ENCODE assay signal across 8 cellular contexts in genomic region chr1:3170566-3171453, GRCh38.
DNase-seq lines count a peak whose midpoint lies in the region; ATAC-seq and TF ChIP-seq lines count a peak whose summit lies in the region.

No MANE protein-coding gene starts in this region.

- H3K79me2 ChIP-seq in smooth muscle cell (ENCODE audit: low read depth) = no peaks in the 10 kb centered on the region

- peaks cover 19% of the 10 kb centered on the region for H3K27me3 Mint-ChIP-seq in activated B cell treated with CpG ODN at 0.5 μM for 24 hours

- peak overlapping the region; percentile 38 for H3K4me3 Mint-ChIP-seq in activated B cell treated with CpG ODN at 0.5 μM for 24 hours

- no peaks in the 10 kb centered on the region for H3K36me3 ChIP-seq in smooth muscle cell (ENCODE audit: low read depth)

- no peaks in the 10 kb centered on the region for H3K9me3 Mint-ChIP-seq in activated B cell treated with CpG ODN at 0.5 μM for 24 hours

- 26% methylated on average over 37 of the region's 40 CpGs for WGBS in smooth muscle cell (ENCODE audit: low lambda C conversion rate)

- peak overlapping the region; percentile 55 for H2AFZ ChIP-seq in smooth muscle cell (ENCODE audit: low read depth)

- intact Hi-C loops in activated B cell treated with CpG ODN at 0.5 μM for 24 hours (cut with micrococcal nuclease) = no loop called here

- H3K9me3 ChIP-seq in smooth muscle cell (replicated peaks; ENCODE audit: low read depth) = no peaks in the 10 kb centered on the region

- H3K27ac Mint-ChIP-seq in activated B cell treated with CpG ODN at 0.5 μM for 24 hours = no peak overlapping the region

- peak overlapping the region; percentile 33 for H3K4me3 ChIP-seq in smooth muscle cell

- CTCF ChIA-PET in activated B cell treated with CpG ODN at 0.5 μM for 24 hours (lab: Charles Lee) = no interaction called here

- H4K20me1 ChIP-seq in smooth muscle cell (ENCODE audit: low read depth) = no peaks in the 10 kb centered on the region

- no peak for TF ChIP-seq CTCF in activated B cell treated with CpG ODN at 0.5 μM for 24 hours (IDR thresholded peaks at IDR 0.05)
- TF ChIP-seq CTCF in smooth muscle cell (IDR thresholded peaks at IDR 0.05; ENCODE audit: borderline replicate concordance, insufficient read depth, poor library complexity, severe bottlenecking) = no peak

- no peaks in the 10 kb centered on the region for H3K36me3 Mint-ChIP-seq in activated B cell treated with CpG ODN at 0.5 μM for 24 hours (ENCODE audit: low read depth)

- H3K4me2 ChIP-seq in smooth muscle cell = peak overlapping the region; percentile 83

- peaks cover 5% of the 10 kb centered on the region for H3K4me1 Mint-ChIP-seq in activated B cell treated with CpG ODN at 0.5 μM for 24 hours

- peak overlapping the region; percentile 40 for H3K9ac ChIP-seq in smooth muscle cell (ENCODE audit: low read depth)

- peak overlapping the region; percentile 67 for H3K27ac ChIP-seq in smooth muscle cell (ENCODE audit: low read depth)

- ATAC-seq in activated B cell treated with CpG ODN at 0.5 μM for 24 hours (ENCODE audit: low read depth) = no peak
- ATAC-seq in GM21447 (IDR thresholded peaks at IDR 0.05; ENCODE audit: unreplicated experiment) = no peak

- H3F3A ChIP-seq in smooth muscle cell (ENCODE audit: low read depth) = no peaks in the 10 kb centered on the region

- DNase-seq in HuH-7 (ENCODE audit: low spot score) = peak; percentile 85
- no peak for DNase-seq in activated B cell treated with CpG ODN at 0.5 μM for 24 hours
- DNase-seq in iris pigment epithelial cell (ENCODE audit: low read depth) = peak; percentile 25
- peak; percentile 64 for DNase-seq in smooth muscle cell (lab: John Stamatoyannopoulos, UW; ENCODE audit: unreplicated experiment)
- no peak for DNase-seq in NCI-H345 treated with DMSO at 0.1 percent for 48 hours (lab: John Stamatoyannopoulos, UW; ENCODE audit: unreplicated experiment)
- no peak for DNase-seq in epidermal melanocyte (ENCODE audit: insufficient read length, low spot score)
- no peak for DNase-seq in NCI-H82 (lab: John Stamatoyannopoulos, UW)

- POLR2A ChIA-PET in activated B cell treated with CpG ODN at 0.5 μM for 24 hours (lab: Charles Lee) = no interaction called here

- H3K27me3 ChIP-seq in smooth muscle cell (ENCODE audit: low read depth) = no peaks in the 10 kb centered on the region

- H3K4me1 ChIP-seq in smooth muscle cell (ENCODE audit: low read depth) = peaks cover 26% of the 10 kb centered on the region

Comparison
In these comparisons a context has a peak if more than half of its experiments do, and no peak if none do; other contexts are left out.
1. DNase-seq: peak in HuH-7 (single experiment), iris pigment epithelial cell (single experiment) and smooth muscle cell (single experiment); none in activated B cell treated with CpG ODN at 0.5 μM for 24 hours (single experiment), NCI-H345 treated with DMSO at 0.1 percent for 48 hours (single experiment), epidermal melanocyte (single experiment) and NCI-H82 (single experiment).